ENCODE assay signal across 10 cellular contexts in genomic region chr7:75920431-75921161, GRCh38. TPM values are rescaled to one million over a fixed set of nuclear protein-coding genes. Genes with fewer than 3 reads are reported as not detected.
A peak's percentile ranks its signal among the peaks of the same experiment; 100 is the strongest.
DNase-seq lines count a peak whose midpoint lies in the region; ATAC-seq and TF ChIP-seq lines count a peak whose summit lies in the region.
"Had no signal": no experiment of that assay in that cellular context is flagged by ENCODE, and none has a peak within 500 bp of the region (broad histone marks: within the 10 kb centered on the region; RNA-seq: fewer than 3 reads in every experiment).

No MANE protein-coding gene starts in this region.

- no peak for ATAC-seq in GM23338
- ATAC-seq in stimulated activated memory B cell treated with anti-CD40 and anti-IgM and Interleukin-4, amounts not matched to agents 10 μg/mL and 1 μg/mL and 100 μg/mL, for 72 hours, result no peak

- peaks cover 100% of the 10 kb centered on the region for H3K79me2 ChIP-seq in GM23338 (replicated peaks; ENCODE audit: insufficient read depth)

- 0 out of 2 replicates have a peak overlapping the region, but pooled peaks have one; percentile 14 for H3K27ac ChIP-seq in GM23338 (ENCODE audit: low read depth)

- no peak overlapping the region for H2AFZ ChIP-seq in GM23338

- H3K4me3 ChIP-seq in GM23338 (no peak overlapping the region), fibroblast of mammary gland (ENCODE audit: control insufficient read depth, low read depth, low read length) (no peak overlapping the region)

- H3K27ac Mint-ChIP-seq in GM23338, result 0 out of 2 replicates have a peak overlapping the region, but pooled peaks have one; percentile 9
- H3K27ac Mint-ChIP-seq in stimulated activated memory B cell treated with anti-CD40 and anti-IgM and Interleukin-4, amounts not matched to agents 10 μg/mL and 1 μg/mL and 100 μg/mL, for 72 hours, result no peak overlapping the region

- H3K4me1 Mint-ChIP-seq in GM23338, result peaks cover 22% of the 10 kb centered on the region
- peaks cover 42% of the 10 kb centered on the region for H3K4me1 Mint-ChIP-seq in stimulated activated memory B cell treated with anti-CD40 and anti-IgM and Interleukin-4, amounts not matched to agents 10 μg/mL and 1 μg/mL and 100 μg/mL, for 72 hours

- peaks cover 10% of the 10 kb centered on the region; the same call in 2 of the 3 replicates for H3K36me3 Mint-ChIP-seq in GM23338 (ENCODE audit: low read depth)
- peaks cover 17% of the 10 kb centered on the region for H3K36me3 Mint-ChIP-seq in stimulated activated memory B cell treated with anti-CD40 and anti-IgM and Interleukin-4, amounts not matched to agents 10 μg/mL and 1 μg/mL and 100 μg/mL, for 72 hours

- no peak overlapping the region for H3K4me2 ChIP-seq in GM23338

- H4K20me1 ChIP-seq in GM23338 (replicated peaks; ENCODE audit: insufficient read depth), result peaks cover 85% of the 10 kb centered on the region

- DNase-seq in GM23338 (ENCODE audit: low spot score), result no peak
- peak; percentile 25 to 28 for DNase-seq in activated CD4-positive, alpha-beta T cell treated with anti-CD3 and anti-CD28 coated beads, Interleukin-2, amount 50 U/mL, for 4 hours
- DNase-seq in fibroblast of mammary gland (ENCODE audit: low read depth), result peak; percentile 97
- peak; percentile 80 for DNase-seq in renal cortical epithelial cell (ENCODE audit: low read depth)
- no peak for DNase-seq in NCI-H82 treated with DMSO at 0.1 percent for 48 hours (lab: John Stamatoyannopoulos, UW; ENCODE audit: unreplicated experiment)
- DNase-seq in dermis blood vessel endothelial cell, result no peak
- DNase-seq in NCI-H1417 treated with DMSO at 0.1 percent for 48 hours (lab: John Stamatoyannopoulos, UW), result no peak
- DNase-seq: CD8-positive, alpha-beta memory T cell; NCI-H1694 had no signal

- H3F3A ChIP-seq in GM23338 (replicated peaks; ENCODE audit: low read depth), result peaks cover 4% of the 10 kb centered on the region; the same call in 1 of the 2 replicates

- no peaks in the 10 kb centered on the region; the same call in 2 of the 3 replicates for H3K9me3 Mint-ChIP-seq in GM23338
- no peaks in the 10 kb centered on the region for H3K9me3 Mint-ChIP-seq in stimulated activated memory B cell treated with anti-CD40 and anti-IgM and Interleukin-4, amounts not matched to agents 10 μg/mL and 1 μg/mL and 100 μg/mL, for 72 hours
- H3K9me3 Mint-ChIP-seq: CD8-positive, alpha-beta memory T cell had no signal

- no peaks in the 10 kb centered on the region; the same call in 1 of the 2 replicates for H3K36me3 ChIP-seq in GM23338 (ENCODE audit: insufficient read depth)

- TF ChIP-seq CTCF in GM23338 (conservative IDR thresholded peaks at IDR 0.05; ENCODE audit: low read depth in 2 of 2), result no peak
- no peak for TF ChIP-seq CTCF in fibroblast of mammary gland (conservative IDR thresholded peaks at IDR 0.05; ENCODE audit: control insufficient read depth, insufficient read depth, low read depth, low read length)

- no peaks in the 10 kb centered on the region for H3K9me2 ChIP-seq in GM23338 (ENCODE audit: insufficient read depth)

- no peaks in the 10 kb centered on the region for H3K27me3 ChIP-seq in GM23338 (ENCODE audit: insufficient read depth)

- H3K4me3 Mint-ChIP-seq in GM23338, result no peak overlapping the region
- no peak overlapping the region for H3K4me3 Mint-ChIP-seq in stimulated activated memory B cell treated with anti-CD40 and anti-IgM and Interleukin-4, amounts not matched to agents 10 μg/mL and 1 μg/mL and 100 μg/mL, for 72 hours

- H3K27me3 Mint-ChIP-seq in GM23338 (ENCODE audit: insufficient read depth, low read depth, poor library complexity), result peaks cover 15% of the 10 kb centered on the region
- no peaks in the 10 kb centered on the region for H3K27me3 Mint-ChIP-seq in stimulated activated memory B cell treated with anti-CD40 and anti-IgM and Interleukin-4, amounts not matched to agents 10 μg/mL and 1 μg/mL and 100 μg/mL, for 72 hours

- peaks cover 29% of the 10 kb centered on the region for H3K4me1 ChIP-seq in GM23338 (ENCODE audit: insufficient read depth)

TF ChIP-seq in GM23338, 12 proteins besides CTCF, POLR2A, EP300 and RAD21 (continues in another document):
- TF ChIP-seq REST (IDR thresholded peaks at IDR 0.05; ENCODE audit: unreplicated experiment), result no peak
- TF ChIP-seq STAT1 (IDR thresholded peaks at IDR 0.05; ENCODE audit: unreplicated experiment), result no peak
- TF ChIP-seq EZH2phosphoT487 (IDR thresholded peaks at IDR 0.05; ENCODE audit: unreplicated experiment), result no peak
- TF ChIP-seq NANOG (IDR thresholded peaks at IDR 0.05; ENCODE audit: borderline replicate concordance), result no peak
- no peak for TF ChIP-seq JUNB (IDR thresholded peaks at IDR 0.05; ENCODE audit: unreplicated experiment)
- TF ChIP-seq ZNF114 (CRISPR knock-in tag; IDR thresholded peaks at IDR 0.05), result no peak
- no peak for TF ChIP-seq POLR2AphosphoS5 (IDR thresholded peaks at IDR 0.05; ENCODE audit: low read depth)
- no peak for TF ChIP-seq CREB1 (CRISPR knock-in tag; IDR thresholded peaks at IDR 0.05; ENCODE audit: low read depth)

RNA-seq across cellular contexts. Expression of gene POR, which starts 5.6 kb away (rescaled TPM):
- total RNA-seq in GM23338 (2014; rRNA removed; shearing (Covaris generic)), result 126 and 164 TPM in 2 replicates
- 126 and 137 TPM in 2 replicates for polyA plus RNA-seq in GM23338 (2016; fragmentation: Nextera tagmentation; extraction: Ambion mirVana)
- 54.0 and 82.1 TPM in 2 replicates for total RNA-seq in renal cortical epithelial cell
- total RNA-seq in dermis blood vessel endothelial cell, result 87.0 and 102 TPM in 2 replicates

RNA-seq across cellular contexts. Expression of gene RHBDD2, which starts 41.8 kb away (rescaled TPM):
- 24.2 and 25.7 TPM in 2 replicates for total RNA-seq in GM23338 (2014; rRNA removed; shearing (Covaris generic))
- 21.4 and 23.1 TPM in 2 replicates for polyA plus RNA-seq in GM23338 (2016; fragmentation: Nextera tagmentation; extraction: Ambion mirVana)
- total RNA-seq in renal cortical epithelial cell (16.0 and 31.3 TPM in 2 replicates), dermis blood vessel endothelial cell (15.3 and 18.1 TPM in 2 replicates)

Comparison
In these comparisons a context has a peak if more than half of its experiments do, and no peak if none do; other contexts are left out.
1. DNase-seq: peak in activated CD4-positive, alpha-beta T cell treated with anti-CD3 and anti-CD28 coated beads, Interleukin-2, amount 50 U/mL, for 4 hours (2 of 2), fibroblast of mammary gland (single experiment) and renal cortical epithelial cell (single experiment); none in GM23338 (single experiment), NCI-H82 treated with DMSO at 0.1 percent for 48 hours (single experiment), dermis blood vessel endothelial cell (single experiment) and NCI-H1417 treated with DMSO at 0.1 percent for 48 hours (single experiment).